Comparison of ENCODE assay signal across 13 cellular contexts in the genomic region with DNA sequence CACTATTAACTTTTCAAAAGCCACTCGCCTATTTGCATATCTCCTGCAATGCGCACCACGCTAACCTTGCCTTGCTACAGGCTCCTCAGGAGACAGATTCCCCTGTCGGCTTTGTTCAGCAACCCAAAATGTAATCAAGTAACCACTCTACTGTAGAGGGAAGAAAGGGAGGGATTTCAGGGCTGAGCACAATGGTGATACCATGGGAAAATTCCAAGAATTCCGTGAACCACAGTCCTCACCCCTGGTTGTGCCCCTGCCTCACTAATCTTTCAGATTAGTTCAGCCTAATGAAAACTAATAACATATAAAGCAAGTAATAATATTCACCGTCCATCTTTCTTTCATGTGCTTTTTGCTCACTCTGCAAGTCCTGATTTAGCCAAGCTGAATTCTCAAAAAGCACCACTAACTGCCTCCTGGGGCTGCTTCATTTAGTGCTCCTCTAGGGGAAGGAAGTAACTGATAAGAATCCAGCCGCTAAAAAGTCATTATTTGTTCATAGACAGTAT. TPM values are rescaled to one million over a fixed set of nuclear protein-coding genes. Genes with fewer than 3 reads are reported as not detected.
DNase-seq lines count a peak whose midpoint lies in the region; ATAC-seq, FAIRE-seq and TF ChIP-seq lines count a peak whose summit lies in the region.
"Had no signal": no experiment of that assay in that cellular context is flagged by ENCODE, and none has a peak within 500 bp of the region (broad histone marks: within the 10 kb centered on the region; RNA-seq: fewer than 3 reads in every experiment).

No MANE protein-coding gene starts in this region.

- POLR2A ChIA-PET in Caco-2 (lab: Charles Lee): no interaction called here

- peak overlapping the region in 1 of 2 experiments; percentile 76 for H2BK12ac ChIP-seq in mesenchymal stem cell (ENCODE audit: low read length in 2 of 2)

- CTCF ChIA-PET in Caco-2 (lab: Charles Lee): no interaction called here

- H2BK5ac ChIP-seq in mesenchymal stem cell (ENCODE audit: low read depth, low read length, poor library complexity, severe bottlenecking): no peak overlapping the region

- H4K91ac ChIP-seq in mesenchymal stem cell (ENCODE audit: low read length): no peak overlapping the region

- H3K27me3 Mint-ChIP-seq in Caco-2 (ENCODE audit: insufficient read depth, unreplicated experiment): no peaks in the 10 kb centered on the region
- H3K27me3 Mint-ChIP-seq in CD14-positive monocyte (ENCODE audit: low read depth in 3 of 3): no peaks in the 10 kb centered on the region

- peaks cover 22% of the 10 kb centered on the region for H3K4me1 Mint-ChIP-seq in Caco-2 (ENCODE audit: low read depth, unreplicated experiment)
- H3K4me1 Mint-ChIP-seq in CD14-positive monocyte: peaks cover 40% of the 10 kb centered on the region

- H3K4me3 Mint-ChIP-seq in Caco-2 (ENCODE audit: unreplicated experiment) (peak overlapping the region; percentile 53), CD14-positive monocyte (no peak overlapping the region)

- H3K36me3 ChIP-seq in Caco-2 (ENCODE audit: control insufficient read depth, insufficient read depth, low read length) (no peaks in the 10 kb centered on the region), mesenchymal stem cell (ENCODE audit: control insufficient read depth in 1 of 2, insufficient read depth in 2 of 2, low read depth in 1 of 2, low read length in 2 of 2) (peaks cover 0 to 18% of the 10 kb centered on the region in 2 experiments), pancreas (no peaks in the 10 kb centered on the region)
- H3K36me3 ChIP-seq: neutrophil had no signal

- H3K36me3 Mint-ChIP-seq in Caco-2 (ENCODE audit: insufficient read depth, unreplicated experiment) (peaks cover 29% of the 10 kb centered on the region), CD14-positive monocyte (peaks cover 17 to 22% of the 10 kb centered on the region in 2 donors)

- 40% methylated on average over 5 of the region's 7 CpGs for WGBS in mesenchymal stem cell
- 52 to 58% methylated on average over 7 of the region's 7 CpGs for WGBS in pancreas, 2 donors

- H3K79me1 ChIP-seq in mesenchymal stem cell (replicated peaks; ENCODE audit: low read length, poor library complexity, severe bottlenecking): no peaks in the 10 kb centered on the region

- TF ChIP-seq CTCF in Caco-2 (IDR thresholded peaks at IDR 0.05; ENCODE audit: insufficient read depth in 1 of 2, low read depth in 1 of 2, low read length in 1 of 2, severe bottlenecking in 1 of 2, unreplicated experiment in 1 of 2): no peak
- no peak for TF ChIP-seq CTCF in pancreas (IDR thresholded peaks at IDR 0.05)
- no peak for TF ChIP-seq CTCF in CD14-positive monocyte (IDR thresholded peaks at IDR 0.05)

- no peak overlapping the region for H2AFZ ChIP-seq in mesenchymal stem cell (ENCODE audit: low read depth, low read length)
- H2AFZ ChIP-seq: GM23248 had no signal

- intact Hi-C loops in Caco-2 (cut with micrococcal nuclease; ENCODE audit: unreplicated experiment): loop anchor here (2.0 kb wide), 1 partner anchor 385 kb away; no protein-coding TSS in a partner anchor
- intact Hi-C loops in pancreas (cut with DNase I): loop anchor here in 1 of 3 donors (10.0 kb wide), 2 partner anchors 153 to 553 kb away; no protein-coding TSS in a partner anchor
- intact Hi-C loops in CD14-positive monocyte (cut with micrococcal nuclease): loop anchor here (10.0 kb wide), 2 partner anchors 73 to 553 kb away; a partner anchor contains a TSS

- no peaks in the 10 kb centered on the region for H3K9me3 Mint-ChIP-seq in Caco-2 (ENCODE audit: unreplicated experiment)
- no peaks in the 10 kb centered on the region for H3K9me3 Mint-ChIP-seq in CD14-positive monocyte

- H4K8ac ChIP-seq in mesenchymal stem cell (ENCODE audit: low read length): peak overlapping the region; percentile 35

- no TSS peak for BruUV-seq in Caco-2 (replicated peaks; lab: Mats Ljungman, UMichigan)

- no peak overlapping the region for H2AK5ac ChIP-seq in mesenchymal stem cell (ENCODE audit: low read length, severe bottlenecking)

- H3K4ac ChIP-seq in mesenchymal stem cell (ENCODE audit: low read depth in 1 of 2, low read length in 2 of 2): no peak overlapping the region

- DNase-seq in Caco-2: no peak
- DNase-seq in Kasumi-1 (lab: John Stamatoyannopoulos, UW): peak; percentile 63 to 68
- DNase-seq in astrocyte of the hippocampus (ENCODE audit: low read depth, low spot score): peak; percentile 69
- peak; percentile 60 for DNase-seq in mesenchymal stem cell
- DNase-seq in pancreas: no peak
- no peak for DNase-seq in CD14-positive monocyte (ENCODE audit: low spot score)
- no peak for DNase-seq in NCI-H1694 (lab: John Stamatoyannopoulos, UW)
- DNase-seq: GM23248, NCI-H2081, SHP77 treated with DMSO at 0.1 percent for 48 hours had no signal

- H3K27ac Mint-ChIP-seq in Caco-2 (ENCODE audit: unreplicated experiment) (peak overlapping the region; percentile 87), CD14-positive monocyte (no peak overlapping the region)

- H3K9ac ChIP-seq in mesenchymal stem cell (ENCODE audit: low read length): peak overlapping the region; percentile 37
- H3K9ac ChIP-seq: GM23248 had no signal

- H3K23ac ChIP-seq in mesenchymal stem cell (ENCODE audit: low read length in 2 of 2): no peak overlapping the region

- peak overlapping the region; percentile 84 for H2BK120ac ChIP-seq in mesenchymal stem cell (ENCODE audit: low read depth, low read length)

- no peak for FAIRE-seq in pancreas (lab: Jason Lieb, UNC)

- H3K4me1 ChIP-seq in Caco-2 (peaks cover 45% of the 10 kb centered on the region), mesenchymal stem cell (ENCODE audit: control insufficient read depth, insufficient read depth, low read depth, low read length) (peaks cover 5% of the 10 kb centered on the region), pancreas (peaks cover 4 to 21% (median 18%) of the 10 kb centered on the region in 3 donors)

- H3K18ac ChIP-seq in mesenchymal stem cell (ENCODE audit: low read depth in 1 of 2, low read length in 2 of 2): peak overlapping the region in 1 of 2 experiments; percentile 23

- H3K4me2 ChIP-seq in mesenchymal stem cell (ENCODE audit: low read length, poor library complexity, severe bottlenecking): no peak overlapping the region

- H3K4me3 ChIP-seq in Caco-2 (ENCODE audit: low read depth, low read length) (no peak overlapping the region), mesenchymal stem cell (ENCODE audit: insufficient read depth in 1 of 2, low read depth in 1 of 2, low read length in 2 of 2) (no peak overlapping the region), pancreas (no peak overlapping the region)
- H3K4me3 ChIP-seq: GM23248, tibial nerve had no signal

- H3K27ac ChIP-seq in mesenchymal stem cell (ENCODE audit: low read length, poor library complexity, severe bottlenecking) (peak overlapping the region; percentile 49), pancreas (no peak overlapping the region)
- H3K27ac ChIP-seq: GM23248, neutrophil had no signal

- H2BK15ac ChIP-seq in mesenchymal stem cell (ENCODE audit: low read depth, poor library complexity, severe bottlenecking): no peak overlapping the region

- no peak overlapping the region for H3K14ac ChIP-seq in mesenchymal stem cell (ENCODE audit: low read length in 2 of 2)

- H3K9me3 ChIP-seq in Caco-2: no peaks in the 10 kb centered on the region
- no peaks in the 10 kb centered on the region for H3K9me3 ChIP-seq in mesenchymal stem cell (ENCODE audit: control insufficient read depth, low read length)
- H3K9me3 ChIP-seq in pancreas: no peaks in the 10 kb centered on the region
- H3K9me3 ChIP-seq: neutrophil, tibial nerve had no signal

- H3K27me3 ChIP-seq in Caco-2 (replicated peaks; ENCODE audit: control insufficient read depth, insufficient read depth, low read length) (no peaks in the 10 kb centered on the region), mesenchymal stem cell (ENCODE audit: control insufficient read depth in 1 of 2, insufficient read depth in 1 of 2, low read length in 2 of 2) (no peaks in the 10 kb centered on the region), pancreas (no peaks in the 10 kb centered on the region)
- H3K27me3 ChIP-seq: neutrophil, tibial nerve had no signal

- ATAC-seq in pancreas (no peak), HG02981 (IDR thresholded peaks at IDR 0.05; ENCODE audit: unreplicated experiment) (no peak)

RNA-seq across cellular contexts. Expression of a gene that starts 6.6 kb away (rescaled TPM):
- total RNA-seq in Caco-2 (2022): 78.0 and 78.6 TPM in 2 replicates
- polyA plus RNA-seq in mesenchymal stem cell (2013, experiment 1 of 2): 334 TPM
- polyA plus RNA-seq in mesenchymal stem cell (2013, experiment 2 of 2): 337 TPM
- total RNA-seq in pancreas: 10 to 100 TPM; 31.5 to 75.1 (median 48.5) TPM
- polyA plus RNA-seq in pancreas: 10 to 100 TPM in 1 of 2 donors, 1 to 10 TPM in 1; 8.0 to 19.4 TPM
- 10 to 100 TPM; 22.9 to 43.9 TPM for polyA plus RNA-seq in CD14-positive monocyte

Comparison
In these comparisons a context has a peak if more than half of its experiments do, and no peak if none do; other contexts are left out.
1. DNase-seq: peak in Kasumi-1 (2 of 2), astrocyte of the hippocampus (single experiment) and mesenchymal stem cell (single experiment); none in Caco-2 (0 of 2), pancreas (0 of 6), CD14-positive monocyte (single experiment) and NCI-H1694 (single experiment).